In the genomic region with DNA sequence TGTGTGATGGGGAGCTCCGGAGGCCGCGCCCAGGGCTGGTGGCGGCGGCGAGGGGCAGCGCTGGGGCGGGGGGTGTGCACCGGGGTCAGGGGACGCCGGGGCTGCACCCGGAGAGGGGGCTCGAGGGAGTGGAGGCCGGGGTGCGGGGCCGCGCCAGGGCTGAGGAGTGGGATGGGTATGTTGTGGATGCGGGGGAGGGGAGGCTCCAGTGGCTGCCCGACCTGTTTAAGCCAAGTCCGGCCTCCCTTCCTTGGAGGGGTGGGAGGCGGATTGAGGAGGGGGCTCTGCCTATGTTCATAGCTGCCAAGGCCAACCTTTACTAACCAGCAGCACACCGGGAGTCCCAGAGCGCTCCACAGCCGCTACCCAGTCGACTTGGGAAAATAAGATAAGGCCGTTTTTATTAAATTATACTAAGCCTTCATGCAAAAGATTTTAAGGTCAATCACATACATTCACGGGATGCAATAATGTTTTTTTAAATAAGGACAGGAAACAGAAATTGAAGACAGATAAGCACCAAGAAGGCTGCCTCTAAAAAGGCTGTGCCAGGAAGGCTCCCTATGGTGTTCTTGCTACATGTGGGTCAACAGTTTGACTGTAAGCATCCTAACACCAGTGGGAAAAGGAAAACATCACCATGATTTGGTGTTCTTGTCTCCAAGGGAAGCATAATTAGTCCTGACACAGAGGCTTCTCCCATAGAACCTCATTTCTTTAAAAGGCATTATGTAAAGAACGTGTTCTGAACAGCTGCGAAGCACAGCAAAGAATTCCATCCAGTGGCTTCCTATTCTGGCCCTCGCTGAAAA, we compare ENCODE assay signal across 8 cellular contexts. TPM values are rescaled to one million over a fixed set of nuclear protein-coding genes. Genes with fewer than 3 reads are reported as not detected.
A peak's percentile ranks its signal among the peaks of the same experiment; 100 is the strongest.
DNase-seq lines count a peak whose midpoint lies in the region; ATAC-seq and TF ChIP-seq lines count a peak whose summit lies in the region.

No MANE protein-coding gene starts in this region.

- peak overlapping the region; percentile 70 for H3K4me3 Mint-ChIP-seq in T-helper 1 cell treated with Interleukin-12 subunit alpha and Interleukin-12 subunit beta and Interleukin-4 antibody, amounts not matched to agents 30 μg/mL and 1 μg/mL, for 36 hours

- H2AK5ac ChIP-seq in neuronal stem cell (ENCODE audit: low read depth, low read length): no peak overlapping the region

- H3K4me1 Mint-ChIP-seq in T-helper 1 cell treated with Interleukin-12 subunit alpha and Interleukin-12 subunit beta and Interleukin-4 antibody, amounts not matched to agents 30 μg/mL and 1 μg/mL, for 36 hours (ENCODE audit: low read depth): peaks cover 19% of the 10 kb centered on the region

- peaks cover 3 to 7% of the 10 kb centered on the region in 2 donors for H3K4me1 ChIP-seq in neuronal stem cell (ENCODE audit: control insufficient read depth in 2 of 2, insufficient read depth in 1 of 2, low read depth in 1 of 2, low read length in 2 of 2)

- H3K36me3 Mint-ChIP-seq in T-helper 1 cell treated with Interleukin-12 subunit alpha and Interleukin-12 subunit beta and Interleukin-4 antibody, amounts not matched to agents 30 μg/mL and 1 μg/mL, for 36 hours (ENCODE audit: low read depth): peaks cover 6% of the 10 kb centered on the region

- H3K9me3 Mint-ChIP-seq in T-helper 1 cell treated with Interleukin-12 subunit alpha and Interleukin-12 subunit beta and Interleukin-4 antibody, amounts not matched to agents 30 μg/mL and 1 μg/mL, for 36 hours: no peaks in the 10 kb centered on the region

- H3K14ac ChIP-seq in neuronal stem cell (ENCODE audit: low read length): no peak overlapping the region

- H3K4me3 ChIP-seq in epithelial cell of esophagus (ENCODE audit: low read length) (peak overlapping the region; percentile 36), neuronal stem cell (ENCODE audit: low read length in 2 of 2) (peak overlapping the region; percentile 58 to 80)

- H3K27ac Mint-ChIP-seq in T-helper 1 cell treated with Interleukin-12 subunit alpha and Interleukin-12 subunit beta and Interleukin-4 antibody, amounts not matched to agents 30 μg/mL and 1 μg/mL, for 36 hours: peak overlapping the region; percentile 76

- H3K27me3 ChIP-seq in neuronal stem cell (ENCODE audit: control insufficient read depth in 3 of 3, insufficient read depth in 3 of 3, low read depth in 1 of 3, low read length in 3 of 3): no peaks in the 10 kb centered on the region

- peaks cover 2% of the 10 kb centered on the region for H3K79me1 ChIP-seq in neuronal stem cell (ENCODE audit: low read depth, low read length)

- no peak overlapping the region for H3K4ac ChIP-seq in neuronal stem cell (ENCODE audit: low read length)

- H4K8ac ChIP-seq in neuronal stem cell (ENCODE audit: low read depth, low read length): no peak overlapping the region

- H2BK120ac ChIP-seq in neuronal stem cell (ENCODE audit: low read depth, low read length): no peak overlapping the region

- POLR2A ChIA-PET in RWPE1 (lab: Yijun Ruan, JAX; ENCODE audit: low non-redundant PET): interaction anchor here (0.6 to 1.5 kb wide), 2 partner anchors 23 to 26 kb away, joined by 4 to 6 read pairs; no protein-coding TSS in a partner anchor

- TF ChIP-seq CTCF in RWPE1 (conservative IDR thresholded peaks at IDR 0.05; ENCODE audit: low read depth): no peak
- TF ChIP-seq CTCF in epithelial cell of esophagus (IDR thresholded peaks at IDR 0.05; ENCODE audit: insufficient read depth, low read depth, low read length, missing control alignments): no peak

- peaks cover 0 to 2% of the 10 kb centered on the region in 2 donors for H3K9me3 ChIP-seq in neuronal stem cell (replicated peaks in 1 of 2; ENCODE audit: control insufficient read depth in 2 of 2, insufficient read depth in 1 of 2, low read depth in 1 of 2, low read length in 2 of 2)

- CTCF ChIA-PET in RWPE1 (lab: Yijun Ruan, JAX): interaction anchor here (0.7 to 1.8 kb wide), 3 partner anchors 13 to 743 kb away, joined by 3 to 8 read pairs (median 3); no protein-coding TSS in a partner anchor

- ATAC-seq in HG02885 (IDR thresholded peaks at IDR 0.05; ENCODE audit: poor library complexity, unreplicated experiment): peak; percentile 20
- ATAC-seq in HG03342 (IDR thresholded peaks at IDR 0.05; ENCODE audit: unreplicated experiment): no peak

- no peak overlapping the region for H2BK15ac ChIP-seq in neuronal stem cell (ENCODE audit: low read length)

- H3K36me3 ChIP-seq in neuronal stem cell (replicated peaks in 1 of 2; ENCODE audit: control insufficient read depth in 2 of 2, insufficient read depth in 2 of 2, low read length in 2 of 2): peaks cover 0 to 10% of the 10 kb centered on the region in 2 donors

- peak overlapping the region; percentile 77 for H3K9ac ChIP-seq in neuronal stem cell (ENCODE audit: low read depth, low read length, poor library complexity)

- WGBS in neuronal stem cell (ENCODE audit: extremely low coverage in 2 of 2, insufficient read length in 2 of 2, insufficient replicate concordance in 1 of 2), 2 donors: no CpG with 5 or more reads among the region's 30 CpGs

- no peak overlapping the region for H2BK12ac ChIP-seq in neuronal stem cell (ENCODE audit: low read length)

- peak overlapping the region; percentile 55 for H3K23ac ChIP-seq in neuronal stem cell (ENCODE audit: low read depth, low read length, poor library complexity)

- H3K27ac ChIP-seq in RWPE1 (peak overlapping the region; percentile 89), neuronal stem cell (replicated peaks; ENCODE audit: low read length) (peak overlapping the region; percentile 43)

- H4K91ac ChIP-seq in neuronal stem cell (ENCODE audit: low read depth, low read length, poor library complexity): no peak overlapping the region

- peak overlapping the region; percentile 92 for H2AFZ ChIP-seq in neuronal stem cell (ENCODE audit: low read length)

- H3K18ac ChIP-seq in neuronal stem cell (ENCODE audit: low read length): peak overlapping the region; percentile 94

- DNase-seq in T-helper 1 cell: no peak
- DNase-seq in RWPE1 (ENCODE audit: low spot score): no peak
- no peak for DNase-seq in epithelial cell of esophagus (ENCODE audit: low read depth)
- DNase-seq in neuronal stem cell (ENCODE audit: low spot score): no peak
- DNase-seq in activated gamma-delta T cell (lab: John Stamatoyannopoulos, UW): no peak

- H3K27me3 Mint-ChIP-seq in T-helper 1 cell treated with Interleukin-12 subunit alpha and Interleukin-12 subunit beta and Interleukin-4 antibody, amounts not matched to agents 30 μg/mL and 1 μg/mL, for 36 hours (ENCODE audit: low read depth): no peaks in the 10 kb centered on the region

- H3K4me2 ChIP-seq in neuronal stem cell (ENCODE audit: insufficient read depth, low read length, poor library complexity, severe bottlenecking): peak overlapping the region; percentile 62

- no peak overlapping the region for H2BK5ac ChIP-seq in neuronal stem cell (ENCODE audit: low read length)

RNA-seq across cellular contexts. Expression of a gene that starts 0.6 kb away (rescaled TPM):
- polyA plus RNA-seq in neuronal stem cell (2013, experiment 1 of 2): 11.5 TPM
- polyA plus RNA-seq in neuronal stem cell (2013, experiment 2 of 2): 11.3 TPM

RNA-seq across cellular contexts. Expression of a gene that starts 39.5 kb away (rescaled TPM):
- polyA plus RNA-seq in neuronal stem cell (2013, experiment 1 of 2): 4.6 TPM
- polyA plus RNA-seq in neuronal stem cell (2013, experiment 2 of 2): 4.4 TPM
